In genomic region chr1:244449936-244450508, GRCh38 we compare ENCODE assay signal across 8 cellular contexts. TPM values are rescaled to one million over a fixed set of nuclear protein-coding genes. Genes with fewer than 3 reads are reported as not detected.
DNase-seq lines count a peak whose midpoint lies in the region; ATAC-seq, FAIRE-seq and TF ChIP-seq lines count a peak whose summit lies in the region.

No MANE protein-coding gene starts in this region.

- H3K27ac Mint-ChIP-seq in T-helper 1 cell treated with Interleukin-12 subunit alpha and Interleukin-12 subunit beta and Interleukin-4 antibody, amounts not matched to agents 30 μg/mL and 1 μg/mL, for 36 hours, result peak overlapping the region; percentile 98
- H3K27ac Mint-ChIP-seq in activated T-helper 1 cell treated with anti-CD3 and anti-CD28 coated beads, Interleukin-12 subunit alpha, Interleukin-12 subunit beta, Interleukin-2, Interleukin-4 antibody, amounts not matched to agents 30 ng/mL and 10 ng/mL and 1 ng/mL, durations not matched to agents 14 hours and 24 hours and 36 hours, result peak overlapping the region; percentile 96

- H3K27me3 Mint-ChIP-seq in T-helper 1 cell treated with Interleukin-12 subunit alpha and Interleukin-12 subunit beta and Interleukin-4 antibody, amounts not matched to agents 30 μg/mL and 1 μg/mL, for 36 hours (ENCODE audit: low read depth), result no peaks in the 10 kb centered on the region
- no peaks in the 10 kb centered on the region for H3K27me3 Mint-ChIP-seq in activated T-helper 1 cell treated with anti-CD3 and anti-CD28 coated beads, Interleukin-12 subunit alpha, Interleukin-12 subunit beta, Interleukin-2, Interleukin-4 antibody, amounts not matched to agents 30 ng/mL and 10 ng/mL and 1 ng/mL, durations not matched to agents 14 hours and 24 hours and 36 hours (ENCODE audit: insufficient read depth)

- no peak for FAIRE-seq in keratinocyte (lab: Jason Lieb, UNC)

- H3K9me3 Mint-ChIP-seq in T-helper 1 cell treated with Interleukin-12 subunit alpha and Interleukin-12 subunit beta and Interleukin-4 antibody, amounts not matched to agents 30 μg/mL and 1 μg/mL, for 36 hours, result peaks cover 3% of the 10 kb centered on the region
- H3K9me3 Mint-ChIP-seq in activated T-helper 1 cell treated with anti-CD3 and anti-CD28 coated beads, Interleukin-12 subunit alpha, Interleukin-12 subunit beta, Interleukin-2, Interleukin-4 antibody, amounts not matched to agents 30 ng/mL and 10 ng/mL and 1 ng/mL, durations not matched to agents 14 hours and 24 hours and 36 hours, result peaks cover 9% of the 10 kb centered on the region

- H3K4me1 Mint-ChIP-seq in T-helper 1 cell treated with Interleukin-12 subunit alpha and Interleukin-12 subunit beta and Interleukin-4 antibody, amounts not matched to agents 30 μg/mL and 1 μg/mL, for 36 hours (ENCODE audit: low read depth), result peaks cover 41% of the 10 kb centered on the region
- H3K4me1 Mint-ChIP-seq in activated T-helper 1 cell treated with anti-CD3 and anti-CD28 coated beads, Interleukin-12 subunit alpha, Interleukin-12 subunit beta, Interleukin-2, Interleukin-4 antibody, amounts not matched to agents 30 ng/mL and 10 ng/mL and 1 ng/mL, durations not matched to agents 14 hours and 24 hours and 36 hours (ENCODE audit: low read depth), result peaks cover 63% of the 10 kb centered on the region

- no peak overlapping the region for H2AFZ ChIP-seq in keratinocyte (ENCODE audit: control insufficient read depth, low read length)

- peaks cover 17% of the 10 kb centered on the region for H3K36me3 Mint-ChIP-seq in T-helper 1 cell treated with Interleukin-12 subunit alpha and Interleukin-12 subunit beta and Interleukin-4 antibody, amounts not matched to agents 30 μg/mL and 1 μg/mL, for 36 hours (ENCODE audit: low read depth)
- peaks cover 43% of the 10 kb centered on the region for H3K36me3 Mint-ChIP-seq in activated T-helper 1 cell treated with anti-CD3 and anti-CD28 coated beads, Interleukin-12 subunit alpha, Interleukin-12 subunit beta, Interleukin-2, Interleukin-4 antibody, amounts not matched to agents 30 ng/mL and 10 ng/mL and 1 ng/mL, durations not matched to agents 14 hours and 24 hours and 36 hours (ENCODE audit: low read depth)

- H3K36me3 ChIP-seq in keratinocyte (ENCODE audit: control insufficient read depth in 2 of 2, extremely low read depth in 1 of 2, insufficient read depth in 2 of 2, low read length in 2 of 2), result peaks cover 2 to 7% of the 10 kb centered on the region in 2 experiments

- no peak for ATAC-seq in GM18909 (IDR thresholded peaks at IDR 0.05; ENCODE audit: poor library complexity, unreplicated experiment)

- dilution Hi-C loops in keratinocyte (cut with MboI; ENCODE audit: extremely low pct_ligation_motif_present, low sequenced_read_pairs), result no loop called here

- peak overlapping the region in 2 of 3 experiments; percentile 92 to 97 for H3K4me3 ChIP-seq in keratinocyte (ENCODE audit: control insufficient read depth in 2 of 3, extremely low read depth in 1 of 3, insufficient read depth in 2 of 3, low read depth in 1 of 3, low read length in 3 of 3)

- DNase-seq in T-helper 1 cell, result no peak
- no peak for DNase-seq in activated T-helper 1 cell treated with anti-CD3 and anti-CD28 coated beads, Interleukin-12 subunit alpha, Interleukin-12 subunit beta, Interleukin-2, Interleukin-4 antibody, amounts not matched to agents 30 ng/mL and 10 ng/mL and 1 ng/mL, durations not matched to agents 14 hours and 24 hours and 36 hours (ENCODE audit: low spot score)
- DNase-seq in keratinocyte (ENCODE audit: low read depth, low spot score), result no peak
- no peak for DNase-seq in substantia nigra (lab: John Stamatoyannopoulos, UW)
- no peak for DNase-seq in HCEC 1CT
- no peak for DNase-seq in effector CD4-positive, alpha-beta T cell

- peaks cover 63% of the 10 kb centered on the region for H3K79me2 ChIP-seq in keratinocyte (ENCODE audit: control insufficient read depth, insufficient read depth, low read length)

- H3K4me3 Mint-ChIP-seq in T-helper 1 cell treated with Interleukin-12 subunit alpha and Interleukin-12 subunit beta and Interleukin-4 antibody, amounts not matched to agents 30 μg/mL and 1 μg/mL, for 36 hours, result peak overlapping the region; percentile 97
- peak overlapping the region; percentile 95 for H3K4me3 Mint-ChIP-seq in activated T-helper 1 cell treated with anti-CD3 and anti-CD28 coated beads, Interleukin-12 subunit alpha, Interleukin-12 subunit beta, Interleukin-2, Interleukin-4 antibody, amounts not matched to agents 30 ng/mL and 10 ng/mL and 1 ng/mL, durations not matched to agents 14 hours and 24 hours and 36 hours

- peaks cover 28% of the 10 kb centered on the region for H3K4me1 ChIP-seq in keratinocyte (ENCODE audit: control insufficient read depth, extremely low read depth, insufficient read depth, low read length)

- H3K9me3 ChIP-seq in keratinocyte (ENCODE audit: control insufficient read depth, low read depth, low read length), result no peaks in the 10 kb centered on the region

- peak overlapping the region; percentile 90 for H3K27ac ChIP-seq in keratinocyte (ENCODE audit: control insufficient read depth, insufficient read depth, low read length)
- peak overlapping the region; percentile 96 for H3K27ac ChIP-seq in substantia nigra (ENCODE audit: low read depth, low read length, poor library complexity, severe bottlenecking)

- no peaks in the 10 kb centered on the region for H3K9me1 ChIP-seq in keratinocyte (ENCODE audit: control insufficient read depth, extremely low read depth, insufficient read depth, low read length)

- H3K9ac ChIP-seq in keratinocyte (ENCODE audit: control insufficient read depth, extremely low read depth, insufficient read depth, low read length), result peak overlapping the region; percentile 94

- H3K4me2 ChIP-seq in keratinocyte (ENCODE audit: control insufficient read depth, extremely low read depth, insufficient read depth, low read depth, low read length), result peak overlapping the region; percentile 97

- intact Hi-C loops in activated T-helper 1 cell treated with anti-CD3 and anti-CD28 coated beads, Interleukin-12 subunit alpha, Interleukin-12 subunit beta, Interleukin-2, Interleukin-4 antibody, amounts not matched to agents 30 ng/mL and 10 ng/mL and 1 ng/mL, durations not matched to agents 14 hours and 24 hours and 36 hours (cut with micrococcal nuclease), result loop anchor here (1.0 to 5.0 kb wide), 6 partner anchors 15 to 1348 kb away; no protein-coding TSS in a partner anchor

- TF ChIP-seq CTCF in keratinocyte (optimal IDR thresholded peaks at IDR 0.05 in 1 of 3, IDR thresholded peaks at IDR 0.05 in 1 of 3, conservative IDR thresholded peaks at IDR 0.05 in 1 of 3; ENCODE audit: extremely low read depth in 1 of 3, insufficient read depth in 2 of 3, low read length in 3 of 3), result no peak

- H4K20me1 ChIP-seq in keratinocyte (ENCODE audit: control insufficient read depth, extremely low read depth, insufficient read depth, low read length), result peaks cover 5% of the 10 kb centered on the region

- no peaks in the 10 kb centered on the region for H3K27me3 ChIP-seq in keratinocyte (ENCODE audit: control insufficient read depth, extremely low read depth, insufficient read depth, low read length)

RNA-seq across cellular contexts. Expression of gene ADSS2, which starts 1.7 kb away (rescaled TPM):
- 74.5 and 78.1 TPM in 2 replicates for total RNA-seq in activated T-helper 1 cell treated with anti-CD3 and anti-CD28 coated beads, Interleukin-12 subunit alpha, Interleukin-12 subunit beta, Interleukin-2, Interleukin-4 antibody, amounts not matched to agents 30 ng/mL and 10 ng/mL and 1 ng/mL, durations not matched to agents 14 hours and 24 hours and 36 hours
- 26.0 to 53.5 TPM (median 30.0 TPM) in 3 replicates for polyA plus RNA-seq in keratinocyte
- polyA plus RNA-seq in keratinocyte (2011; ENCODE audit: low read depth), result 46.3 TPM
- 29.6 and 42.4 TPM in 2 replicates for polyA plus RNA-seq in keratinocyte (2011; cell fraction: cytosol; rRNA removed)
- polyA plus RNA-seq in keratinocyte (2011; cell fraction: nucleus; rRNA removed), result 22.5 and 36.5 TPM in 2 replicates
- 32.3 TPM in 2 replicates for polyA plus RNA-seq in keratinocyte (2012; ENCODE audit: low replicate concordance)
- 2.1 to 21.5 TPM (median 9.4 TPM) in 3 replicates for polyA minus RNA-seq in keratinocyte
- 22.6 TPM for polyA minus RNA-seq in keratinocyte (2011; cell fraction: cytosol; rRNA and poly(A)+ RNA removed)
- 20.2 and 27.1 TPM in 2 replicates for polyA minus RNA-seq in keratinocyte (2011; cell fraction: nucleus; rRNA and poly(A)+ RNA removed)

RNA-seq across cellular contexts. Expression of gene CATSPERE, which starts 11.1 kb away (rescaled TPM):
- total RNA-seq in activated T-helper 1 cell treated with anti-CD3 and anti-CD28 coated beads, Interleukin-12 subunit alpha, Interleukin-12 subunit beta, Interleukin-2, Interleukin-4 antibody, amounts not matched to agents 30 ng/mL and 10 ng/mL and 1 ng/mL, durations not matched to agents 14 hours and 24 hours and 36 hours, result 0.08 and 0.17 TPM in 2 replicates
- polyA plus RNA-seq in keratinocyte, result 0.12 to 0.64 TPM (median 0.42 TPM) in 3 replicates
- polyA plus RNA-seq in keratinocyte (2011; ENCODE audit: low read depth), result not detected
- 0.06 and 0.32 TPM in 2 replicates for polyA plus RNA-seq in keratinocyte (2011; cell fraction: cytosol; rRNA removed)
- polyA plus RNA-seq in keratinocyte (2011; cell fraction: nucleus; rRNA removed), result 1.3 and 2.2 TPM in 2 replicates
- polyA plus RNA-seq in keratinocyte (2012; ENCODE audit: low replicate concordance), result 0.22 and 0.27 TPM in 2 replicates
- polyA minus RNA-seq in keratinocyte, result 0.56 to 2.6 TPM in 2 of 3 replicates, not detected in the other
- not detected for polyA minus RNA-seq in keratinocyte (2011; cell fraction: cytosol; rRNA and poly(A)+ RNA removed)
- 1.1 and 3.0 TPM in 2 replicates for polyA minus RNA-seq in keratinocyte (2011; cell fraction: nucleus; rRNA and poly(A)+ RNA removed)
